14 cellular contexts compared by ENCODE assay signal in the genomic region with DNA sequence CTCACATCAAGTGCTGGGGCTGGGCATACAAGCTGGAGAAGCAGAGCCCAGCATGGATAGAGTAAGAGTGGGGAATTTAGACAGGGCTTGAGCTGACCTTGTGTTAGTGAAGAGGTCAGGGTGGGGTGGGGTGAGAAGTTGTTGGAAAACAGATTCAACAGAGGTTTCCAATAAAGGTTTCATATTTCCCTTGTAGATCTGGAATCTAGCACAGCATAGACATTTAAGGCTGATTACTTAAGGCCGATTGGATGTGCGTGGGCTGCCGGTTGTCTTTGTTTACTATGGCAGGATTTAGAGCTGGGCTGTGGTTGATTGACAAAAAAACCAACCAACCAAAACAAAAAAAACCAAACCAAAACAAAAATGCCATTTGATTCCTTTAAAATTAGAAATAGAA.
A peak's percentile ranks its signal among the peaks of the same experiment; 100 is the strongest.
DNase-seq lines count a peak whose midpoint lies in the region; ATAC-seq and TF ChIP-seq lines count a peak whose summit lies in the region.
"Had no signal": no experiment of that assay in that cellular context is flagged by ENCODE, and none has a peak within 500 bp of the region (broad histone marks: within the 10 kb centered on the region; RNA-seq: fewer than 3 reads in every experiment).

No MANE protein-coding gene starts in this region.

- H3K4me1 ChIP-seq in mammary epithelial cell (ENCODE audit: insufficient read depth, low read length) (peaks cover 2% of the 10 kb centered on the region), uterus (no peaks in the 10 kb centered on the region)
- H3K4me1 ChIP-seq: A549, foreskin keratinocyte had no signal

- no peak for ATAC-seq in activated naive CD8-positive, alpha-beta T cell treated with anti-CD3 and anti-CD28 coated beads, Interleukin-2, amount 50 U/mL, for 24 hours
- ATAC-seq: A549, foreskin keratinocyte, PC-3 had no signal

- H3K27me3 ChIP-seq in mammary epithelial cell (ENCODE audit: insufficient read depth, low read length) (no peaks in the 10 kb centered on the region), dorsolateral prefrontal cortex (no peaks in the 10 kb centered on the region), uterus (no peaks in the 10 kb centered on the region)
- H3K27me3 ChIP-seq: adrenal gland, foreskin keratinocyte had no signal

- in situ Hi-C loops in mammary epithelial cell (cut with MboI; ENCODE audit: low sequenced_read_pairs in 2 of 2), result no loop called here

- intact Hi-C loops in MCF 10A (cut with micrococcal nuclease) (no loop called here), mammary epithelial cell (cut with micrococcal nuclease) (no loop called here), dorsolateral prefrontal cortex (cut with DNase I) (no loop called here), uterus (cut with DNase I; ENCODE audit: low total_unique reads) (no loop called here)

- BruUV-seq in MCF 10A (replicated peaks; lab: Mats Ljungman, UMichigan) (no TSS peak), mammary epithelial cell (replicated peaks; lab: Mats Ljungman, UMichigan) (no TSS peak)

- H3K27me3 Mint-ChIP-seq in MCF 10A (ENCODE audit: insufficient read depth, unreplicated experiment), result no peaks in the 10 kb centered on the region
- H3K27me3 Mint-ChIP-seq in mesothelial cell of epicardium (ENCODE audit: low read depth), result no peaks in the 10 kb centered on the region
- H3K27me3 Mint-ChIP-seq in activated naive CD8-positive, alpha-beta T cell treated with anti-CD3 and anti-CD28 coated beads, Interleukin-2, amount 50 U/mL, for 24 hours, result peaks cover 4% of the 10 kb centered on the region
- H3K27me3 Mint-ChIP-seq: memory B cell had no signal

- CTCF ChIA-PET in MCF 10A (lab: Yijun Ruan, JAX), result interaction anchor here (0.9 kb wide), 1 partner anchor 11 kb away, joined by 4 read pairs; no protein-coding TSS in a partner anchor
- CTCF ChIA-PET in mammary epithelial cell (lab: Charles Lee; ENCODE audit: low non-redundant PET), result no interaction called here

- TF ChIP-seq CTCF in MCF 10A (IDR thresholded peaks at IDR 0.05; ENCODE audit: unreplicated experiment) (no peak), mammary epithelial cell (conservative IDR thresholded peaks at IDR 0.05 in 1 of 2, IDR thresholded peaks at IDR 0.05 in 1 of 2; ENCODE audit: extremely low read depth in 1 of 2, insufficient read depth in 1 of 2, low read depth in 1 of 2, low read length in 2 of 2) (no peak), dorsolateral prefrontal cortex (IDR thresholded peaks at IDR 0.05 in 54 of 56, conservative IDR thresholded peaks at IDR 0.05 in 2 of 56; ENCODE audit: low read depth in 1 of 56, partially characterized antibody in 56 of 56) (no peak), mesothelial cell of epicardium (IDR thresholded peaks at IDR 0.05; ENCODE audit: unreplicated experiment) (no peak), uterus (IDR thresholded peaks at IDR 0.05) (no peak)

- H3K27ac ChIP-seq in mammary epithelial cell (ENCODE audit: insufficient read depth, low read depth, low read length) (no peak overlapping the region), dorsolateral prefrontal cortex (peak overlapping the region in 54 of 59 donors; percentile 31 to 88 (median 70)), uterus (peak overlapping the region; percentile 35 to 41)
- H3K27ac ChIP-seq: foreskin keratinocyte had no signal

- dilution Hi-C loops in mammary epithelial cell (cut with HindIII; ENCODE audit: low sequenced_read_pairs), result no loop called here

- no peak overlapping the region for H3K9ac ChIP-seq in mammary epithelial cell (ENCODE audit: insufficient read depth, low read length)

- H3K27ac Mint-ChIP-seq in MCF 10A (ENCODE audit: low read depth, unreplicated experiment), result peak overlapping the region; percentile 14
- peak overlapping the region; percentile 1 for H3K27ac Mint-ChIP-seq in mesothelial cell of epicardium
- no peak overlapping the region for H3K27ac Mint-ChIP-seq in activated naive CD8-positive, alpha-beta T cell treated with anti-CD3 and anti-CD28 coated beads, Interleukin-2, amount 50 U/mL, for 24 hours
- H3K27ac Mint-ChIP-seq: memory B cell had no signal

- H3K4me1 Mint-ChIP-seq in MCF 10A (ENCODE audit: insufficient read depth, unreplicated experiment) (no peaks in the 10 kb centered on the region), mesothelial cell of epicardium (peaks cover 16% of the 10 kb centered on the region)
- no peaks in the 10 kb centered on the region for H3K4me1 Mint-ChIP-seq in activated naive CD8-positive, alpha-beta T cell treated with anti-CD3 and anti-CD28 coated beads, Interleukin-2, amount 50 U/mL, for 24 hours

- H3K4me3 Mint-ChIP-seq in MCF 10A (ENCODE audit: unreplicated experiment) (no peak overlapping the region), mesothelial cell of epicardium (no peak overlapping the region)
- H3K4me3 Mint-ChIP-seq in activated naive CD8-positive, alpha-beta T cell treated with anti-CD3 and anti-CD28 coated beads, Interleukin-2, amount 50 U/mL, for 24 hours, result no peak overlapping the region
- H3K4me3 Mint-ChIP-seq: memory B cell had no signal

- H2AFZ ChIP-seq in mammary epithelial cell (ENCODE audit: low read depth, low read length), result no peak overlapping the region

- no peaks in the 10 kb centered on the region for H4K20me1 ChIP-seq in mammary epithelial cell (ENCODE audit: insufficient read depth, low read length)

- H3K4me3 ChIP-seq in mammary epithelial cell (replicated peaks in 1 of 3; ENCODE audit: insufficient read depth in 1 of 3, low read depth in 2 of 3, low read length in 3 of 3) (no peak overlapping the region), dorsolateral prefrontal cortex (no peak overlapping the region), uterus (no peak overlapping the region)
- H3K4me3 ChIP-seq: A549, adrenal gland had no signal

- POLR2A ChIA-PET in MCF 10A (lab: Yijun Ruan, JAX), result interaction anchor here (0.6 to 0.9 kb wide), 3 partner anchors 12 to 204 kb away, joined by 3 read pairs; no protein-coding TSS in a partner anchor

- TF ChIP-seq POLR2A in uterus (IDR thresholded peaks at IDR 0.05), result no peak

- no peak overlapping the region for H3K4me2 ChIP-seq in mammary epithelial cell (ENCODE audit: insufficient read depth, low read depth, low read length)
- H3K4me2 ChIP-seq: A549 had no signal

- H3K36me3 ChIP-seq in mammary epithelial cell (ENCODE audit: insufficient read depth, low read length), result no peaks in the 10 kb centered on the region
- no peaks in the 10 kb centered on the region for H3K36me3 ChIP-seq in uterus
- H3K36me3 ChIP-seq: adrenal gland had no signal

- no peaks in the 10 kb centered on the region for H3K9me3 Mint-ChIP-seq in MCF 10A (ENCODE audit: unreplicated experiment)
- H3K9me3 Mint-ChIP-seq in mesothelial cell of epicardium, result no peaks in the 10 kb centered on the region
- no peaks in the 10 kb centered on the region for H3K9me3 Mint-ChIP-seq in activated naive CD8-positive, alpha-beta T cell treated with anti-CD3 and anti-CD28 coated beads, Interleukin-2, amount 50 U/mL, for 24 hours
- H3K9me3 Mint-ChIP-seq: memory B cell had no signal

- no peaks in the 10 kb centered on the region for H3K9me3 ChIP-seq in mammary epithelial cell (replicated peaks; ENCODE audit: insufficient read depth, low read length)
- H3K9me3 ChIP-seq in uterus, result no peaks in the 10 kb centered on the region
- H3K9me3 ChIP-seq: A549, adrenal gland had no signal

- no peaks in the 10 kb centered on the region for H3K79me2 ChIP-seq in mammary epithelial cell (ENCODE audit: insufficient read depth, low read length)

- 46% methylated on average over 3 of the region's 3 CpGs for WGBS in mammary epithelial cell (ENCODE audit: low coverage, missing lambda C conversion rate)

- no peaks in the 10 kb centered on the region for H3K36me3 Mint-ChIP-seq in MCF 10A (ENCODE audit: insufficient read depth, unreplicated experiment)
- H3K36me3 Mint-ChIP-seq in mesothelial cell of epicardium, result no peaks in the 10 kb centered on the region
- no peaks in the 10 kb centered on the region for H3K36me3 Mint-ChIP-seq in activated naive CD8-positive, alpha-beta T cell treated with anti-CD3 and anti-CD28 coated beads, Interleukin-2, amount 50 U/mL, for 24 hours (ENCODE audit: low read depth)
- H3K36me3 Mint-ChIP-seq: memory B cell had no signal

- no peak for DNase-seq in MCF 10A (ENCODE audit: unreplicated experiment)
- no peak for DNase-seq in mammary epithelial cell
- DNase-seq in dorsolateral prefrontal cortex, result no peak
- no peak for DNase-seq in mesothelial cell of epicardium (ENCODE audit: low spot score in 2 of 2, unreplicated experiment in 2 of 2)
- no peak for DNase-seq in uterus
- DNase-seq in cerebellar cortex (ENCODE audit: low spot score), result no peak
- no peak for DNase-seq in activated naive CD8-positive, alpha-beta T cell treated with anti-CD3 and anti-CD28 coated beads, Interleukin-2, amount 50 U/mL, for 24 hours
- no peak for DNase-seq in NCI-H526 (lab: John Stamatoyannopoulos, UW)
- DNase-seq: foreskin keratinocyte, NCI-H1436, PC-3 had no signal
